Comparison of ENCODE assay signal across 21 cellular contexts in genomic region chr5:108420755-108421154, GRCh38.
"Had no signal": no experiment of that assay in that cellular context is flagged by ENCODE, and none has a peak within 500 bp of the region (broad histone marks: within the 10 kb centered on the region; RNA-seq: fewer than 3 reads in every experiment).

No MANE protein-coding gene starts in this region.

- H3K4me3 ChIP-seq: PC-9 had no signal

- H3K4me2 ChIP-seq: KMS-11, PC-9 had no signal

- H3K9ac ChIP-seq: KMS-11 had no signal

- H3K27me3 ChIP-seq: brain microvascular endothelial cell had no signal

- H3K9me3 Mint-ChIP-seq: activated CD4-positive, alpha-beta memory T cell treated with anti-CD3 and anti-CD28 coated beads, Interleukin-2, amount 10 ng/mL, durations not matched to agents 7 days and 5 days; activated naive CD4-positive, alpha-beta T cell treated with anti-CD3 and anti-CD28 coated beads, Interleukin-2, amount 10 ng/mL, durations not matched to agents 7 days and 5 days; activated T-helper 2 cell treated with anti-CD3 and anti-CD28 coated beads, Interferon-gamma antibody, Interleukin-2, Interleukin-4, amounts not matched to agents 10 μg/mL and 5 μg/mL and 100 μg/mL, durations not matched to agents 14 hours and 24 hours and 36 hours had no signal

- H3K36me3 Mint-ChIP-seq: activated naive CD4-positive, alpha-beta T cell treated with anti-CD3 and anti-CD28 coated beads, Interleukin-2, amount 10 ng/mL, durations not matched to agents 7 days and 5 days; activated naive CD8-positive, alpha-beta T cell treated with anti-CD3 and anti-CD28 coated beads for 36 hours; T-cell had no signal

- DNase-seq: activated CD4-positive, alpha-beta memory T cell treated with anti-CD3 and anti-CD28 coated beads, Interleukin-2, amount 10 ng/mL, durations not matched to agents 7 days and 5 days; activated CD4-positive, alpha-beta T cell treated with anti-CD3 and anti-CD28 coated beads for 36 hours; activated CD4-positive, alpha-beta T cell treated with anti-CD3 and anti-CD28 coated beads, Interleukin-2, amount 50 U/mL, for 1 hour; activated gamma-delta T cell treated with Interleukin-2 at 50 U/mL for 16 hours; activated naive CD4-positive, alpha-beta T cell treated with anti-CD3 and anti-CD28 coated beads, Interleukin-2, amount 10 ng/mL, durations not matched to agents 7 days and 5 days; activated naive CD8-positive, alpha-beta T cell treated with anti-CD3 and anti-CD28 coated beads for 36 hours; activated T-cell treated with anti-CD3 and anti-CD28 coated beads, Interleukin-2, amount 50 U/mL, for 72 hours; brain microvascular endothelial cell; cerebellar nuclear complex; NCI-H1092 treated with DMSO at 0.1 percent for 48 hours; NCI-H1417 treated with DMSO at 0.1 percent for 48 hours; NCI-H1694; NCI-H2029 treated with DMSO at 0.1 percent for 48 hours; NCI-H510A treated with DMSO at 0.1 percent for 48 hours; PC-9; T-cell; T-helper 2 cell; T1000 had no signal

- H3K27ac ChIP-seq: brain microvascular endothelial cell, KMS-11, PC-9, VCaP had no signal

- H3K36me3 ChIP-seq: brain microvascular endothelial cell had no signal

- H3K27me3 Mint-ChIP-seq: activated naive CD4-positive, alpha-beta T cell treated with anti-CD3 and anti-CD28 coated beads, Interleukin-2, amount 10 ng/mL, durations not matched to agents 7 days and 5 days had no signal

- H3K4me3 Mint-ChIP-seq: activated CD4-positive, alpha-beta memory T cell treated with anti-CD3 and anti-CD28 coated beads, Interleukin-2, amount 10 ng/mL, durations not matched to agents 7 days and 5 days; activated CD4-positive, alpha-beta T cell treated with anti-CD3 and anti-CD28 coated beads for 36 hours; activated naive CD4-positive, alpha-beta T cell treated with anti-CD3 and anti-CD28 coated beads, Interleukin-2, amount 10 ng/mL, durations not matched to agents 7 days and 5 days; activated naive CD8-positive, alpha-beta T cell treated with anti-CD3 and anti-CD28 coated beads for 36 hours; activated T-cell treated with anti-CD3 and anti-CD28 coated beads, Interleukin-2, amount 50 U/mL, for 72 hours; T-cell had no signal

- ATAC-seq: activated CD4-positive, alpha-beta T cell treated with anti-CD3 and anti-CD28 coated beads for 36 hours; activated T-cell treated with anti-CD3 and anti-CD28 coated beads, Interleukin-2, amount 50 U/mL, for 72 hours; T-cell had no signal

- H3K27ac Mint-ChIP-seq: activated CD4-positive, alpha-beta memory T cell treated with anti-CD3 and anti-CD28 coated beads, Interleukin-2, amount 10 ng/mL, durations not matched to agents 7 days and 5 days; activated CD4-positive, alpha-beta T cell treated with anti-CD3 and anti-CD28 coated beads for 36 hours; activated naive CD4-positive, alpha-beta T cell treated with anti-CD3 and anti-CD28 coated beads, Interleukin-2, amount 10 ng/mL, durations not matched to agents 7 days and 5 days; activated naive CD8-positive, alpha-beta T cell treated with anti-CD3 and anti-CD28 coated beads for 36 hours; activated T-cell treated with anti-CD3 and anti-CD28 coated beads, Interleukin-2, amount 50 U/mL, for 72 hours; activated T-helper 2 cell treated with anti-CD3 and anti-CD28 coated beads, Interferon-gamma antibody, Interleukin-2, Interleukin-4, amounts not matched to agents 10 μg/mL and 5 μg/mL and 100 μg/mL, durations not matched to agents 14 hours and 24 hours and 36 hours; T-cell had no signal

- H3K4me1 Mint-ChIP-seq: activated CD4-positive, alpha-beta memory T cell treated with anti-CD3 and anti-CD28 coated beads, Interleukin-2, amount 10 ng/mL, durations not matched to agents 7 days and 5 days; activated CD4-positive, alpha-beta T cell treated with anti-CD3 and anti-CD28 coated beads for 36 hours; activated naive CD4-positive, alpha-beta T cell treated with anti-CD3 and anti-CD28 coated beads, Interleukin-2, amount 10 ng/mL, durations not matched to agents 7 days and 5 days; activated naive CD8-positive, alpha-beta T cell treated with anti-CD3 and anti-CD28 coated beads for 36 hours; T-cell had no signal
